1 cellular context compared by ENCODE assay signal in genomic region chr10:3763035-3763456, GRCh38.
A peak's percentile ranks its signal among the peaks of the same experiment; 100 is the strongest.
TF ChIP-seq lines count a peak whose summit lies in the region.

No MANE protein-coding gene starts in this region.

TF ChIP-seq in K562, 482 proteins besides CTCF, POLR2A, EP300 and RAD21 (continued from another document and continues in another):
- TF ChIP-seq SP2 (IDR thresholded peaks at IDR 0.05; ENCODE audit: extremely low read depth, low read depth, low read length, poor library complexity, severe bottlenecking) (no peak), CTBP1 (IDR thresholded peaks at IDR 0.05; ENCODE audit: borderline replicate concordance) (peak; percentile 50; the same call in 1 of the 2 replicates), CBFA2T3 (IDR thresholded peaks at IDR 0.05) (peak; percentile 49), MAFK (IDR thresholded peaks at IDR 0.05; ENCODE audit: low read length) (no peak), CSDE1 (IDR thresholded peaks at IDR 0.05) (no peak), CEBPB (tag; IDR thresholded peaks at IDR 0.05) (no peak), CXXC5 (CRISPR knock-in tag; IDR thresholded peaks at IDR 0.05) (peak; percentile 60), GABPA (tag; conservative IDR thresholded peaks at IDR 0.05; ENCODE audit: low read depth) (0 out of 2 replicates have a peak, but pooled peaks have one; percentile 25), NELFE (IDR thresholded peaks at IDR 0.05; ENCODE audit: insufficient read depth, insufficient read length) (no peak), PHB2 (IDR thresholded peaks at IDR 0.05; ENCODE audit: low read depth) (no peak), ARID1B (IDR thresholded peaks at IDR 0.05) (peak; percentile 68), ZNF609 (CRISPR knock-in tag; IDR thresholded peaks at IDR 0.05; ENCODE audit: borderline replicate concordance) (no peak), THAP12 (CRISPR knock-in tag; IDR thresholded peaks at IDR 0.05) (no peak), CHD4 (IDR thresholded peaks at IDR 0.05; ENCODE audit: insufficient read depth, insufficient replicate concordance, low read depth, low read length, poor library complexity, severe bottlenecking) (no peak), SUPT5H (IDR thresholded peaks at IDR 0.05) (no peak), DPF2 (IDR thresholded peaks at IDR 0.05) (peak; percentile 84), ZEB2 (IDR thresholded peaks at IDR 0.05) (peak; percentile 64; the same call in 1 of the 2 replicates), ETV6 (IDR thresholded peaks at IDR 0.05; ENCODE audit: borderline replicate concordance in 1 of 2, low read depth in 2 of 2, low read length in 1 of 2) (no peak), ETV6 (CRISPR knock-in tag; IDR thresholded peaks at IDR 0.05; ENCODE audit: borderline replicate concordance) (no peak), DNMT1 (IDR thresholded peaks at IDR 0.05) (no peak), CBX3 (IDR thresholded peaks at IDR 0.05; ENCODE audit: borderline replicate concordance in 1 of 2, low read length in 2 of 2) (0 out of 3 replicates have a peak, but pooled peaks of 1 of the 2 experiments have one; percentile 32), KLF1 (tag; IDR thresholded peaks at IDR 0.05) (peak; percentile 79), JUNB (CRISPR knock-in tag; conservative IDR thresholded peaks at IDR 0.05) (no peak), DIDO1 (tag; IDR thresholded peaks at IDR 0.05; ENCODE audit: low read depth) (no peak), MBD2 (IDR thresholded peaks at IDR 0.05; ENCODE audit: borderline replicate concordance, low read depth) (0 out of 2 replicates have a peak, but pooled peaks have one; percentile 15), CREM (IDR thresholded peaks at IDR 0.05; ENCODE audit: low read depth) (0 out of 2 replicates have a peak, but pooled peaks have one; percentile 38), KAT7 (CRISPR knock-in tag; IDR thresholded peaks at IDR 0.05; ENCODE audit: borderline replicate concordance) (no peak), LEF1 (IDR thresholded peaks at IDR 0.05) (no peak), SOX6 (IDR thresholded peaks at IDR 0.05) (0 out of 2 replicates have a peak, but pooled peaks have one; percentile 8), ZNF318 (IDR thresholded peaks at IDR 0.05; ENCODE audit: borderline replicate concordance in 1 of 2, low read depth in 1 of 2) (peak in 1 of 2 experiments; percentile 15; a peak in 1 of 4 replicates), TOE1 (IDR thresholded peaks at IDR 0.05; ENCODE audit: borderline replicate concordance) (no peak), TOE1 (CRISPR knock-in tag; IDR thresholded peaks at IDR 0.05; ENCODE audit: borderline replicate concordance, low read depth) (no peak), ZNF239 (CRISPR knock-in tag; IDR thresholded peaks at IDR 0.05) (no peak), HIVEP1 (CRISPR knock-in tag; IDR thresholded peaks at IDR 0.05) (no peak)
- TF ChIP-seq, protein P1, sequence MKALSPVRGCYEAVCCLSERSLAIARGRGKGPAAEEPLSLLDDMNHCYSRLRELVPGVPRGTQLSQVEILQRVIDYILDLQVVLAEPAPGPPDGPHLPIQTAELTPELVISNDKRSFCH (CRISPR knock-in tag; IDR thresholded peaks at IDR 0.05): no peak
- TF ChIP-seq, protein P1 (tag; IDR thresholded peaks at IDR 0.05): no peak
- TF ChIP-seq, protein P2, sequence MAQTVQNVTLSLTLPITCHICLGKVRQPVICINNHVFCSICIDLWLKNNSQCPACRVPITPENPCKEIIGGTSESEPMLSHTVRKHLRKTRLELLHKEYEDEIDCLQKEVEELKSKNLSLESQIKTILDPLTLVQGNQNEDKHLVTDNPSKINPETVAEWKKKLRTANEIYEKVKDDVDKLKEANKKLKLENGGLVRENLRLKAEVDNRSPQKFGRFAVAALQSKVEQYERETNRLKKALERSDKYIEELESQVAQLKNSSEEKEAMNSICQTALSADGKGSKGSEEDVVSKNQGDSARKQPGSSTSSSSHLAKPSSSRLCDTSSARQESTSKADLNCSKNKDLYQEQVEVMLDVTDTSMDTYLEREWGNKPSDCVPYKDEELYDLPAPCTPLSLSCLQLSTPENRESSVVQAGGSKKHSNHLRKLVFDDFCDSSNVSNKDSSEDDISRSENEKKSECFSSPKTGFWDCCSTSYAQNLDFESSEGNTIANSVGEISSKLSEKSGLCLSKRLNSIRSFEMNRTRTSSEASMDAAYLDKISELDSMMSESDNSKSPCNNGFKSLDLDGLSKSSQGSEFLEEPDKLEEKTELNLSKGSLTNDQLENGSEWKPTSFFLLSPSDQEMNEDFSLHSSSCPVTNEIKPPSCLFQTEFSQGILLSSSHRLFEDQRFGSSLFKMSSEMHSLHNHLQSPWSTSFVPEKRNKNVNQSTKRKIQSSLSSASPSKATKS (CRISPR knock-in tag; IDR thresholded peaks at IDR 0.05): no peak
- TF ChIP-seq, protein P3, sequence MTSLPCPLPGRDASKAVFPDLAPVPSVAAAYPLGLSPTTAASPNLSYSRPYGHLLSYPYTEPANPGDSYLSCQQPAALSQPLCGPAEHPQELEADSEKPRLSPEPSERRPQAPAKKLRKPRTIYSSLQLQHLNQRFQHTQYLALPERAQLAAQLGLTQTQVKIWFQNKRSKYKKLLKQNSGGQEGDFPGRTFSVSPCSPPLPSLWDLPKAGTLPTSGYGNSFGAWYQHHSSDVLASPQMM (CRISPR knock-in tag; IDR thresholded peaks at IDR 0.05): no peak
- TF ChIP-seq, protein P4, sequence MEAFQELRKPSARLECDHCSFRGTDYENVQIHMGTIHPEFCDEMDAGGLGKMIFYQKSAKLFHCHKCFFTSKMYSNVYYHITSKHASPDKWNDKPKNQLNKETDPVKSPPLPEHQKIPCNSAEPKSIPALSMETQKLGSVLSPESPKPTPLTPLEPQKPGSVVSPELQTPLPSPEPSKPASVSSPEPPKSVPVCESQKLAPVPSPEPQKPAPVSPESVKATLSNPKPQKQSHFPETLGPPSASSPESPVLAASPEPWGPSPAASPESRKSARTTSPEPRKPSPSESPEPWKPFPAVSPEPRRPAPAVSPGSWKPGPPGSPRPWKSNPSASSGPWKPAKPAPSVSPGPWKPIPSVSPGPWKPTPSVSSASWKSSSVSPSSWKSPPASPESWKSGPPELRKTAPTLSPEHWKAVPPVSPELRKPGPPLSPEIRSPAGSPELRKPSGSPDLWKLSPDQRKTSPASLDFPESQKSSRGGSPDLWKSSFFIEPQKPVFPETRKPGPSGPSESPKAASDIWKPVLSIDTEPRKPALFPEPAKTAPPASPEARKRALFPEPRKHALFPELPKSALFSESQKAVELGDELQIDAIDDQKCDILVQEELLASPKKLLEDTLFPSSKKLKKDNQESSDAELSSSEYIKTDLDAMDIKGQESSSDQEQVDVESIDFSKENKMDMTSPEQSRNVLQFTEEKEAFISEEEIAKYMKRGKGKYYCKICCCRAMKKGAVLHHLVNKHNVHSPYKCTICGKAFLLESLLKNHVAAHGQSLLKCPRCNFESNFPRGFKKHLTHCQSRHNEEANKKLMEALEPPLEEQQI (IDR thresholded peaks at IDR 0.05): no peak
- TF ChIP-seq, protein P5, sequence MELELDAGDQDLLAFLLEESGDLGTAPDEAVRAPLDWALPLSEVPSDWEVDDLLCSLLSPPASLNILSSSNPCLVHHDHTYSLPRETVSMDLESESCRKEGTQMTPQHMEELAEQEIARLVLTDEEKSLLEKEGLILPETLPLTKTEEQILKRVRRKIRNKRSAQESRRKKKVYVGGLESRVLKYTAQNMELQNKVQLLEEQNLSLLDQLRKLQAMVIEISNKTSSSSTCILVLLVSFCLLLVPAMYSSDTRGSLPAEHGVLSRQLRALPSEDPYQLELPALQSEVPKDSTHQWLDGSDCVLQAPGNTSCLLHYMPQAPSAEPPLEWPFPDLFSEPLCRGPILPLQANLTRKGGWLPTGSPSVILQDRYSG (tag; conservative IDR thresholded peaks at IDR 0.05; ENCODE audit: low read depth): no peak
